7 cellular contexts compared by ENCODE assay signal in the genomic region with DNA sequence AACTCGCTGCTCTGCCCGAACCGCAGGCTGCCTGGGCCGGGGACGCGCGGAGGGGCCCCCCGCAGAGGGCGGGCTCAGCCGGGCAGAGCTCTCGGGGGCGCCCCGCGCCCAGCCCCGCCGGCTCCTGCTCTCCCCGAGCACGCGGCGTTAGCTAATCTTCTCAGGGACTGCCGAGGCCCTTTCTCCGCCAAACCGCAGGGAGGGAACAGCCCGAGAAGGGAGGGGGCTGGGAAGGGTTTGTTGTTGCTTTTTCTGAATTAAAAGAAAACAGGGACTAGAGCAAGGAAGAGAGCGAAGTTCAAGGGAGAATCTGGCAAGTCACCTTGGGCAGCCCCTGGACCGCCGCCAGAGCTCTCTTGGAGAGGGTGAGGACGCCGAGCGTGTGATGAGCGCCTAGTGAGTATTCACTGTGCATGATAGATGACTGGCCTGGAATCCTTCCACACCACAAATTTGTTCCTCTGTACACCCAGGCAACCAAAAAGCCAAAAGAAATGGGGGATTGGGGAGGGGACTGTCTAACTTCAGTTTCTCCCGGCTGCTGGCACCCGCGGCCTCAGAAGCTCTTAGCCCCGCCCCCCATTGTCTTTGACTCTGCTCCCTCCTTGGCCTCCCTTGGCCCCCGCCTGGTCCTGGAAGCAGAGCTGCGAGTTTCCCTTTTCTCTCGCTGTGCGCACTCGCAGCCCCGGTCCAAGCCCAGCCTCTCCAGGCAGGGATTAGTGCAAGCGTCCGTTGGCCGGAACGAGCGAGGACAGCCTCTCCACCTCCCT. TPM values are rescaled to one million over a fixed set of nuclear protein-coding genes. Genes with fewer than 3 reads are reported as not detected.
DNase-seq lines count a peak whose midpoint lies in the region; ATAC-seq, FAIRE-seq and TF ChIP-seq lines count a peak whose summit lies in the region.

No MANE protein-coding gene starts in this region.

- H3K4me2 ChIP-seq in H1 (ENCODE audit: insufficient read depth in 1 of 2, low read depth in 2 of 2, low read length in 2 of 2): peak overlapping the region; percentile 85 to 89

- no peaks in the 10 kb centered on the region for H3K36me3 Mint-ChIP-seq in stimulated activated memory B cell treated with anti-CD40 and anti-IgM and Interleukin-4, amounts not matched to agents 10 μg/mL and 1 μg/mL and 100 μg/mL, for 72 hours

- 1% methylated on average over 42 of the region's 46 CpGs; no CpG with 5 or more reads in 1 of the 2 experiments for WGBS in H1 (ENCODE audit: extremely low coverage in 1 of 2, insufficient coverage in 1 of 2, insufficient read length in 1 of 2, insufficient replicate concordance in 2 of 2, low coverage in 1 of 2, low lambda C conversion rate in 2 of 2, missing lambda C conversion rate in 1 of 2), 2 experiments

- H3K4me3 ChIP-seq in H1 (ENCODE audit: extremely low read depth in 1 of 4, insufficient read depth in 2 of 4, low read depth in 3 of 4, low read length in 4 of 4): peak overlapping the region; percentile 57 to 74 (median 71)
- peak overlapping the region; percentile 53 for H3K4me3 ChIP-seq in lower lobe of right lung

- H3K9me3 ChIP-seq in H1 (ENCODE audit: insufficient read depth in 2 of 2, low read depth in 1 of 2, low read length in 1 of 2) (no peaks in the 10 kb centered on the region), lower lobe of right lung (no peaks in the 10 kb centered on the region)

- no peak for TF ChIP-seq RAD21 in H1 (IDR thresholded peaks at IDR 0.05 in 1 of 2, conservative IDR thresholded peaks at IDR 0.05 in 1 of 2; ENCODE audit: low read depth in 2 of 2, low read length in 2 of 2)

- H3K14ac ChIP-seq in H1 (ENCODE audit: insufficient read length): no peak overlapping the region

- H4K91ac ChIP-seq in H1 (replicated peaks; ENCODE audit: insufficient read length, low read length): peak overlapping the region; percentile 5

- H3K36me3 ChIP-seq in H1 (ENCODE audit: control insufficient read depth in 2 of 4, insufficient read depth in 4 of 4, low read length in 3 of 4) (no peaks in the 10 kb centered on the region), lower lobe of right lung (no peaks in the 10 kb centered on the region)

- H3K4me1 Mint-ChIP-seq in stimulated activated memory B cell treated with anti-CD40 and anti-IgM and Interleukin-4, amounts not matched to agents 10 μg/mL and 1 μg/mL and 100 μg/mL, for 72 hours: peaks cover 12% of the 10 kb centered on the region

- in situ Hi-C loops in GM13977 (cut with MboI; ENCODE audit: low pct_unique_long_range_greater_than_20kb, low sequenced_read_pairs, unreplicated experiment): loop anchor here (25.0 kb wide), 3 partner anchors 336 to 1111 kb away; no protein-coding TSS in a partner anchor

- CTCF ChIA-PET in H1 (lab: Charles Lee; ENCODE audit: partially characterized antibody): interaction anchor here (0.7 to 3.3 kb wide), 11 partner anchors 9 to 260 kb away, joined by 3 to 26 read pairs (median 3); no protein-coding TSS in a partner anchor

- no peak overlapping the region for H3K27ac ChIP-seq in H1 (ENCODE audit: low read depth, low read length)
- peak overlapping the region; percentile 82 for H3K27ac ChIP-seq in lower lobe of right lung

- peak overlapping the region; percentile 44; the same call in 1 of the 2 replicates for H2BK5ac ChIP-seq in H1 (ENCODE audit: low read depth, low read length)

- peak overlapping the region in 3 of 4 experiments; percentile 7 to 27 (median 12); a peak in 4 of 7 replicates for H3K9ac ChIP-seq in H1 (replicated peaks in 1 of 4; ENCODE audit: extremely low read depth in 1 of 4, low read depth in 3 of 4, low read length in 3 of 4)

- H2BK15ac ChIP-seq in H1 (ENCODE audit: low read length): peak overlapping the region; percentile 85; the same call in 1 of the 2 replicates

- H3K4me3 Mint-ChIP-seq in stimulated activated memory B cell treated with anti-CD40 and anti-IgM and Interleukin-4, amounts not matched to agents 10 μg/mL and 1 μg/mL and 100 μg/mL, for 72 hours: peak overlapping the region; percentile 37

- H3K27me3 ChIP-seq in H1 (replicated peaks in 1 of 4; ENCODE audit: control insufficient read depth in 3 of 4, extremely low read depth in 1 of 4, insufficient read depth in 3 of 4, low read length in 3 of 4) (peaks cover 0 to 30% (median 16%) of the 10 kb centered on the region in 4 experiments; a peak in 6 of 7 replicates), lower lobe of right lung (ENCODE audit: low read depth) (peaks cover 15% of the 10 kb centered on the region)

- H4K8ac ChIP-seq in H1 (ENCODE audit: extremely low read depth, insufficient read depth, low read length): no peak overlapping the region; the same call in 1 of the 2 replicates

- no peak for TF ChIP-seq CTCF in GM13977 (IDR thresholded peaks at IDR 0.05; ENCODE audit: extremely low read depth, insufficient read depth, missing control alignments)
- TF ChIP-seq CTCF in H1 (IDR thresholded peaks at IDR 0.05; ENCODE audit: control extremely low read depth in 1 of 3, insufficient read depth in 1 of 3, low read depth in 1 of 3, low read length in 3 of 3): no peak
- no peak for TF ChIP-seq CTCF in lower lobe of right lung (IDR thresholded peaks at IDR 0.05)

- H3K27ac Mint-ChIP-seq in stimulated activated memory B cell treated with anti-CD40 and anti-IgM and Interleukin-4, amounts not matched to agents 10 μg/mL and 1 μg/mL and 100 μg/mL, for 72 hours: no peak overlapping the region

- no peak overlapping the region for H3K23ac ChIP-seq in H1 (ENCODE audit: insufficient read length)

- H3K56ac ChIP-seq in H1 (replicated peaks; ENCODE audit: insufficient read length, low read depth, low read length): no peak overlapping the region

- TF ChIP-seq EP300 in H1 (IDR thresholded peaks at IDR 0.05; ENCODE audit: borderline replicate concordance in 1 of 2, low read depth in 2 of 2, low read length in 2 of 2): no peak

- no peaks in the 10 kb centered on the region for H4K20me1 ChIP-seq in H1 (replicated peaks in 1 of 2; ENCODE audit: control insufficient read depth in 1 of 2, insufficient read depth in 2 of 2, low read length in 2 of 2)

- POLR2A ChIA-PET in H1 (lab: Charles Lee; ENCODE audit: partially characterized antibody): interaction anchor here (1.3 to 1.6 kb wide), 3 partner anchors 31 to 256 kb away, joined by 3 to 4 read pairs (median 3); no protein-coding TSS in a partner anchor

- intact Hi-C loops in lower lobe of right lung (cut with DNase I): no loop called here

- no peaks in the 10 kb centered on the region for H3K79me2 ChIP-seq in H1 (ENCODE audit: control insufficient read depth in 1 of 2, insufficient read depth in 2 of 2, low read length in 2 of 2)

- no peak overlapping the region for H3K4ac ChIP-seq in H1 (replicated peaks; ENCODE audit: insufficient read length, low read depth, low read length)

- H2BK12ac ChIP-seq in H1 (ENCODE audit: low read depth, low read length): peak overlapping the region; percentile 82; the same call in 1 of the 2 replicates

- peaks cover 78% of the 10 kb centered on the region for H3K27me3 Mint-ChIP-seq in stimulated activated memory B cell treated with anti-CD40 and anti-IgM and Interleukin-4, amounts not matched to agents 10 μg/mL and 1 μg/mL and 100 μg/mL, for 72 hours

- peak; percentile 84 to 91 for ATAC-seq in lower lobe of right lung
- ATAC-seq in stimulated activated memory B cell treated with anti-CD40 and anti-IgM and Interleukin-4, amounts not matched to agents 10 μg/mL and 1 μg/mL and 100 μg/mL, for 72 hours: peak; percentile 39
- no peak for ATAC-seq in GM18867 (IDR thresholded peaks at IDR 0.05; ENCODE audit: unreplicated experiment)

- FAIRE-seq in H1 (lab: Jason Lieb, UNC): no peak

- no peaks in the 10 kb centered on the region for H3K9me3 Mint-ChIP-seq in stimulated activated memory B cell treated with anti-CD40 and anti-IgM and Interleukin-4, amounts not matched to agents 10 μg/mL and 1 μg/mL and 100 μg/mL, for 72 hours

- H2BK20ac ChIP-seq in H1 (ENCODE audit: low read length): 0 out of 2 replicates have a peak overlapping the region, but pooled peaks have one; percentile 48

- peak overlapping the region; percentile 41 for H3K18ac ChIP-seq in H1 (ENCODE audit: extremely low read depth, low read length)

- no peaks in the 10 kb centered on the region for H3K79me1 ChIP-seq in H1 (ENCODE audit: low read depth, low read length)

- H2AFZ ChIP-seq in H1 (ENCODE audit: low read length): peak overlapping the region; percentile 93

- no peak overlapping the region for H2BK120ac ChIP-seq in H1 (replicated peaks; ENCODE audit: low read depth, low read length)

- H2AK5ac ChIP-seq in H1 (ENCODE audit: low read depth, low read length): no peak overlapping the region

- no peak overlapping the region for H4K5ac ChIP-seq in H1 (ENCODE audit: insufficient read length, low read depth, low read length)

- DNase-seq in GM13977 (ENCODE audit: low spot score): peak; percentile 49
- peak in 46 of 76 experiments; percentile 1 to 62 (median 22) for DNase-seq in HUDEP-2 (lab: John Stamatoyannopoulos, UW; ENCODE audit: unreplicated experiment in 76 of 76)
- peak; percentile 49 for DNase-seq in activated CD4-positive, alpha-beta T cell treated with anti-CD3 and anti-CD28 coated beads for 48 hours
- DNase-seq in H1 (ENCODE audit: low read depth in 1 of 2, low spot score in 2 of 2): peak in 1 of 2 experiments; percentile 87
- DNase-seq in lower lobe of right lung: peak; percentile 70

- peaks cover 7% of the 10 kb centered on the region; the same call in 1 of the 2 replicates for H3K23me2 ChIP-seq in H1 (ENCODE audit: low read depth, low read length)

- H3K4me1 ChIP-seq in H1 (replicated peaks in 1 of 4; ENCODE audit: control insufficient read depth in 3 of 4, insufficient read depth in 4 of 4, low read length in 3 of 4): peaks cover 0 to 10% (median 0%) of the 10 kb centered on the region in 4 experiments; a peak in 2 of 7 replicates
- H3K4me1 ChIP-seq in lower lobe of right lung: peaks cover 17% of the 10 kb centered on the region

- TF ChIP-seq POLR2A in H1 (IDR thresholded peaks at IDR 0.05; ENCODE audit: control extremely low read depth in 1 of 2, low read depth in 2 of 2, low read length in 2 of 2): no peak; a peak in 1 of 3 replicates

TF ChIP-seq in H1, 55 proteins besides CTCF, POLR2A, EP300 and RAD21 (continues in another document):
- TF ChIP-seq ASH2L (IDR thresholded peaks at IDR 0.05; ENCODE audit: low read length) (peak; percentile 73), SP1 (IDR thresholded peaks at IDR 0.05; ENCODE audit: low read depth, low read length) (0 out of 2 replicates have a peak, but pooled peaks have one; percentile 43), SRF (IDR thresholded peaks at IDR 0.05; ENCODE audit: low read depth, low read length) (no peak)

RNA-seq across cellular contexts. Expression of a gene that starts 19.7 kb away (rescaled TPM):
- total RNA-seq in H1 (2021; fragmentation: NEBNext Ultra II Directional; extraction: Animal tissue kit (Norgen Biotek cat#: 25700)): not detected in 2 replicates
- polyA plus RNA-seq in H1 (2011; rRNA removed): 0.03 TPM in 1 of 2 replicates, not detected in the other
- 0.04 TPM for polyA plus RNA-seq in H1 (2011; cell fraction: cytosol; rRNA removed)
- polyA plus RNA-seq in H1 (2011; cell fraction: nucleus; rRNA removed): not detected
- polyA plus RNA-seq in H1 (2012, experiment 1 of 2): 0.09 to 0.13 TPM in 2 of 4 replicates, not detected in the others
- polyA plus RNA-seq in H1 (2012, experiment 2 of 2): 0.12 TPM
- not detected for polyA plus RNA-seq in H1 (2013, experiment 1 of 2)
- not detected for polyA plus RNA-seq in H1 (2013, experiment 2 of 2)
- polyA minus RNA-seq in H1 (2011; rRNA and poly(A)+ RNA removed): 0.22 TPM in 1 of 2 replicates, not detected in the other
- not detected for polyA minus RNA-seq in H1 (2011; cell fraction: cytosol; rRNA and poly(A)+ RNA removed)
- not detected for polyA minus RNA-seq in H1 (2011; cell fraction: nucleus; rRNA and poly(A)+ RNA removed)
- 0.21 TPM for total RNA-seq in lower lobe of right lung
